20 cellular contexts compared by ENCODE assay signal in genomic region chr18:78998350-78999055, GRCh38. TPM values are rescaled to one million over a fixed set of nuclear protein-coding genes. Genes with fewer than 3 reads are reported as not detected.
"Had no signal": no experiment of that assay in that cellular context is flagged by ENCODE, and none has a peak within 500 bp of the region (broad histone marks: within the 10 kb centered on the region; RNA-seq: fewer than 3 reads in every experiment).

No MANE protein-coding gene starts in this region.

- H3K27me3 ChIP-seq: adrenal gland had no signal

- DNase-seq: activated CD4-positive, alpha-beta memory T cell treated with anti-CD3 and anti-CD28 coated beads for 36 hours; activated effector memory CD4-positive, alpha-beta T cell treated with Interleukin-2 at 50 U/mL for 16 hours; activated naive CD4-positive, alpha-beta T cell treated with anti-CD3 and anti-CD28 coated beads, Interleukin-2, amount 50 U/mL, for 16 hours; activated T-cell treated with anti-CD3 and anti-CD28 coated beads, Interleukin-2, amount 50 U/mL, for 4 hours; adrenal gland; body of pancreas; caudate nucleus; effector CD8-positive, alpha-beta T cell; foreskin melanocyte; kidney glomerular epithelial cell; mesendoderm; occipital lobe; spleen; stimulated activated naive CD8-positive, alpha-beta T cell treated with anti-CD3 and anti-CD28 coated beads, Interleukin-15, amount 100 ng/mL, for 72 hours; T-cell; T-helper 9 cell had no signal

- H3K4me3 ChIP-seq: adrenal gland, body of pancreas, spleen, upper lobe of left lung had no signal

- H3K36me3 ChIP-seq: adrenal gland, spleen, upper lobe of left lung had no signal

- H3K4me1 ChIP-seq: adrenal gland, body of pancreas, spleen, upper lobe of left lung had no signal

- H3K27ac ChIP-seq: adrenal gland, body of pancreas, spleen, upper lobe of left lung had no signal

- H3K9me3 ChIP-seq: adrenal gland, body of pancreas, upper lobe of left lung had no signal

- ATAC-seq: activated T-cell treated with anti-CD3 and anti-CD28 coated beads, Interleukin-2, amount 50 U/mL, for 4 hours; body of pancreas; sciatic nerve; stimulated activated naive CD8-positive, alpha-beta T cell treated with anti-CD3 and anti-CD28 coated beads, Interleukin-15, amount 100 ng/mL, for 72 hours; T-cell had no signal

RNA-seq across cellular contexts. Expression of gene SALL3, which starts 18.9 kb away (rescaled TPM):
- total RNA-seq: activated CD4-positive, alpha-beta memory T cell treated with anti-CD3 and anti-CD28 coated beads for 36 hours; activated T-cell treated with anti-CD3 and anti-CD28 coated beads, Interleukin-2, amount 50 U/mL, for 4 hours; body of pancreas; fibroblast of lung; liver; spleen had no signal
- polyA plus RNA-seq: adrenal gland, fibroblast of lung, liver, spleen had no signal
